Comparison of ENCODE assay signal across 26 cellular contexts in the genomic region with DNA sequence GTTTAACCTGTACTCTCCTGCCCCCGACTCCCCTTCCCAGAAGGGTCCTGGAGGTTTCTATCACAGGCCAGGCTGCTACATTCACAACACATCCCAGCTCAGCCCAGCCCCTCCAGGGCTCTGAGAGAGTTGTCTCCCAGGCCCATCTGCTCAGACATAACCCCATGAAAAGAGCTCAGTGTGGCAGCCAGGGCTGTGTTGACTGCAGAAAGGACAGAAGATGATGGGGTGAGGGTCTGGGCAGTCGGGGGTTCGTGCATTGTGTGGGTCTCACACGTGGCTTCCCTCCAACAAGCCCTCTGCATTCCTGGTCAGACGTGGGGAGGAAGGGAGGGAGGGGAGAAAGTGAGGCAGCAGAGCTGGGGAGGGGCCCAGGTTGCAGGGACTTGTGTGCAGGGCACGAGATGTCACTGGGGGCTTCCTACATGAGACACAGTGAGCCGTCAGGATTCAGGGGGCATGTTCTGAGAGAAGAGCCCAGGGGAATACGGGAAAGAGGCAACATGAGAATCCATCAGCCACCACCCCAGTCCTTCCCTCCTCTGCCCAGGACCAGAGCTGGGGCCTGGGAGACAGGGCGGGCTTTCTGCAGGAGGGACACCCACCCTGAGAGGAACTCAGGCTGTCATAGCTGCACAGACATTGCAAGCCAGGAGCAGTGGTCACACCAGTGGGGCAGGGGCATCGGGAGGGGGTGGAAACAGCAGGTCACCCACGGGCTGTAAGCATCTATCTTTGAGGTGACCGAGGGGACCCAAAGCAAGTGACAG.
"Had no signal": no experiment of that assay in that cellular context is flagged by ENCODE, and none has a peak within 500 bp of the region (broad histone marks: within the 10 kb centered on the region; RNA-seq: fewer than 3 reads in every experiment).

No MANE protein-coding gene starts in this region.

- H3K4me1 ChIP-seq: breast epithelium, foreskin keratinocyte, pancreas, stomach, transverse colon had no signal

- H3K4me3 Mint-ChIP-seq: activated B cell treated with CpG ODN at 0.5 μM for 24 hours; activated CD4-positive, alpha-beta T cell treated with anti-CD3 and anti-CD28 coated beads for 36 hours; activated naive CD8-positive, alpha-beta T cell treated with anti-CD3 and anti-CD28 coated beads, Interleukin-2, amount 10 ng/mL, durations not matched to agents 7 days and 5 days; central memory CD8-positive, alpha-beta T cell; immature natural killer cell; naive thymus-derived CD4-positive, alpha-beta T cell; stimulated activated memory B cell treated with anti-CD40 and anti-IgM and Interleukin-4, amounts not matched to agents 10 μg/mL and 1 μg/mL and 100 μg/mL, for 72 hours; T-helper 17 cell had no signal

- DNase-seq: activated B cell treated with CpG ODN at 0.5 μM for 24 hours; activated CD4-positive, alpha-beta T cell treated with anti-CD3 and anti-CD28 coated beads for 36 hours; activated CD4-positive, alpha-beta T cell treated with anti-CD3 and anti-CD28 coated beads, Interleukin-2, amount 50 U/mL, for 48 hours; activated naive CD4-positive, alpha-beta T cell treated with Interleukin-2 at 50 U/mL for 16 hours; activated naive CD8-positive, alpha-beta T cell treated with anti-CD3 and anti-CD28 coated beads, Interleukin-2, amount 10 ng/mL, durations not matched to agents 7 days and 5 days; activated T-cell treated with anti-CD3 and anti-CD28 coated beads, Interleukin-2, amount 50 U/mL, for 48 hours; amniotic stem cell; effector memory CD4-positive, alpha-beta T cell; immature natural killer cell; naive thymus-derived CD4-positive, alpha-beta T cell; pancreas; right cardiac atrium; small intestine; stimulated activated CD4-positive, alpha-beta T cell treated with anti-CD3 and anti-CD28 coated beads, Interleukin-2, amount 100 ng/mL, for 24 hours; stomach; T-helper 17 cell; transverse colon had no signal

- H3K9me3 ChIP-seq: breast epithelium, pancreas, stomach, suprapubic skin, transverse colon had no signal

- H3K9me3 Mint-ChIP-seq: activated B cell treated with CpG ODN at 0.5 μM for 24 hours; activated naive CD8-positive, alpha-beta T cell treated with anti-CD3 and anti-CD28 coated beads, Interleukin-2, amount 10 ng/mL, durations not matched to agents 7 days and 5 days; central memory CD8-positive, alpha-beta T cell; immature natural killer cell had no signal

- FAIRE-seq: colon, pancreas, small intestine had no signal

- H3K27ac ChIP-seq: breast epithelium, foreskin keratinocyte, hepatocyte, pancreas, stomach, suprapubic skin, transverse colon had no signal

- H3K4me1 Mint-ChIP-seq: activated CD4-positive, alpha-beta T cell treated with anti-CD3 and anti-CD28 coated beads for 36 hours; activated naive CD8-positive, alpha-beta T cell treated with anti-CD3 and anti-CD28 coated beads, Interleukin-2, amount 10 ng/mL, durations not matched to agents 7 days and 5 days; central memory CD8-positive, alpha-beta T cell; immature natural killer cell; naive thymus-derived CD4-positive, alpha-beta T cell had no signal

- H3K27ac Mint-ChIP-seq: activated B cell treated with CpG ODN at 0.5 μM for 24 hours; activated CD4-positive, alpha-beta T cell treated with anti-CD3 and anti-CD28 coated beads for 36 hours; activated naive CD8-positive, alpha-beta T cell treated with anti-CD3 and anti-CD28 coated beads, Interleukin-2, amount 10 ng/mL, durations not matched to agents 7 days and 5 days; immature natural killer cell; naive thymus-derived CD4-positive, alpha-beta T cell; stimulated activated memory B cell treated with anti-CD40 and anti-IgM and Interleukin-4, amounts not matched to agents 10 μg/mL and 1 μg/mL and 100 μg/mL, for 72 hours; T-helper 17 cell had no signal

- H3K27me3 ChIP-seq: foreskin keratinocyte, hepatocyte, pancreas, transverse colon had no signal

- H3K36me3 Mint-ChIP-seq: activated naive CD8-positive, alpha-beta T cell treated with anti-CD3 and anti-CD28 coated beads, Interleukin-2, amount 10 ng/mL, durations not matched to agents 7 days and 5 days; immature natural killer cell; naive thymus-derived CD4-positive, alpha-beta T cell; stimulated activated memory B cell treated with anti-CD40 and anti-IgM and Interleukin-4, amounts not matched to agents 10 μg/mL and 1 μg/mL and 100 μg/mL, for 72 hours had no signal

- H3K36me3 ChIP-seq: breast epithelium, pancreas, stomach, suprapubic skin, transverse colon had no signal

- H3K4me3 ChIP-seq: breast epithelium, hepatocyte, lung, pancreas, stomach, suprapubic skin, transverse colon had no signal

- ATAC-seq: activated CD4-positive, alpha-beta T cell treated with anti-CD3 and anti-CD28 coated beads for 36 hours; foreskin keratinocyte; left lobe of liver; naive thymus-derived CD4-positive, alpha-beta T cell; pancreas; right cardiac atrium; stimulated activated memory B cell treated with anti-CD40 and anti-IgM and Interleukin-4, amounts not matched to agents 10 μg/mL and 1 μg/mL and 100 μg/mL, for 72 hours; T-helper 17 cell had no signal
